ENCODE assay signal across 22 cellular contexts in the genomic region with DNA sequence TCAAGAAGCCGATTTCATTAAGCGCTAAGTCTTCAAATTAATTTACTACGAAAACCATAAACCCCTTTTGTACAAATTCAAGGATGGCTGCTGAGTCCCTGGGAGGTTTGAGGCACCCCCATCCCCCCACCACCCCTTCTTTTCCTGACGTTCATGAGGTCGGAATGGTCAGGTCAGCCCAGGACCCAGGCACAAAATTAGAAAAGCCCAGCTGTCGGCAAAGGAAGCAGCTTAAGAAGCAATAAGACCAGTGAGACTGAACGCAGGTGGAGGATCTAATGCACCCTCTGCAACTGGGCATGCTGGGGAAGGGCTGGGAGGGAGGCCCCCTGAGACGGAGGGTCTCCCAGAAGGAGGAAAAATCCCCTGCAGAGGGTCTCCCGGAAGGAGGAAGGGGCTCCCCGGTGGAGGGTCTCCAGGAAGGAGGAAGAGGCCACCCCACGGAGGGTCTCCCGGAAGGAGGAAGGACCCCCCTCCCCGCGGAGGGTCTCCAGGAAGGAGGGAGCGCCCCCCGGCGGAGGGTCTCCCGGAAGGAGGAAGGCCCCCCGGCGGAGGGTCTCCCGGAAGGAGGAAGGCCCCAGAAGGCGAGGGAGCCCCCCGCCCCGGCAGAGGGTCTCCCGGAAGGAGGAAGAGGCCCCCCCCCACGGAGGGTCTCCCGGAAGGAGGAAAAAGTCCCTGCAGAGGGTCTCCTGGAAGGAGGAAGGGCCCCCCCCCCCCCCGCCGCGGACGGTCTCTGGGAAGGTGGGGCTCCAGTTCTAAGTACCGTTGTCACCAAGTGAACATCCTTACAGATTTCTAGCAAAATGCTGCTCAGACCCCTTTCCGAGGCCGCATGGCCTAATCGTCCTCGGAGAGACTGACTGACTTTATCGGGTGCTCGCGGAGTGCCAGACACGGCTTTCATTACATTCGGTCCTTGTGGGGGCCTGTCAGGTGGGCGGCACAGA.
DNase-seq lines count a peak whose midpoint lies in the region; ATAC-seq lines count a peak whose summit lies in the region.
"Had no signal": no experiment of that assay in that cellular context is flagged by ENCODE, and none has a peak within 500 bp of the region (broad histone marks: within the 10 kb centered on the region; RNA-seq: fewer than 3 reads in every experiment).

No MANE protein-coding gene starts in this region.

- no peak overlapping the region for H3K9ac ChIP-seq in adipocyte (ENCODE audit: low read length)

- H3K4me3 ChIP-seq in adipocyte (ENCODE audit: low read length) (peak overlapping the region; percentile 20), thymus (ENCODE audit: low read length) (no peak overlapping the region)

- H3K9me3 ChIP-seq in adipocyte (ENCODE audit: control insufficient read depth, low read length) (peaks cover 6% of the 10 kb centered on the region), thymus (ENCODE audit: control insufficient read depth) (no peaks in the 10 kb centered on the region)

- peaks cover 12% of the 10 kb centered on the region for H3K27me3 ChIP-seq in adipocyte (replicated peaks; ENCODE audit: control insufficient read depth, insufficient read depth, low read length)
- H3K27me3 ChIP-seq in thymus (ENCODE audit: control insufficient read depth, insufficient read depth): no peaks in the 10 kb centered on the region

- DNase-seq in NCI-H82 (lab: John Stamatoyannopoulos, UW) (peak; percentile 18), NCI-H82 treated with DMSO at 0.1 percent for 48 hours (lab: John Stamatoyannopoulos, UW; ENCODE audit: unreplicated experiment) (no peak), adipocyte (ENCODE audit: low read depth) (no peak), posterior vena cava (ENCODE audit: low spot score) (peak; percentile 55), HUDEP-2 (lab: John Stamatoyannopoulos, UW; ENCODE audit: unreplicated experiment in 76 of 76) (no peak), caudate nucleus (lab: John Stamatoyannopoulos, UW) (no peak)
- DNase-seq: 8988T; CD4-positive, CD25-positive, alpha-beta regulatory T cell; COR-L47; DMS 273 treated with DMSO at 0.1 percent for 48 hours; GF-D8; KG1; NCI-H1105 treated with DMSO at 0.1 percent for 48 hours; NCI-H1694 treated with DMSO at 0.1 percent for 48 hours; NCI-H2107; NCI-H2227 treated with DMSO at 0.1 percent for 48 hours; NCI-H510A treated with DMSO at 0.1 percent for 48 hours; PC-3; RPMI8226; SIG-M5 had no signal

- peak overlapping the region; percentile 46 for H3K27ac ChIP-seq in thymus (ENCODE audit: low read depth)
- no peak overlapping the region for H3K27ac ChIP-seq in caudate nucleus (ENCODE audit: low read depth, low read length)

- no peak for ATAC-seq in GM19463 (IDR thresholded peaks at IDR 0.05; ENCODE audit: unreplicated experiment)
- ATAC-seq: PC-3 had no signal

- WGBS in thymus: 84% methylated on average over 41 of the region's 42 CpGs

- intact Hi-C loops in posterior vena cava (cut with DNase I): no loop called here

- H3K4me1 ChIP-seq in adipocyte (ENCODE audit: control insufficient read depth, insufficient read depth, low read length) (peaks cover 7% of the 10 kb centered on the region), thymus (ENCODE audit: control insufficient read depth, insufficient read depth, low read length) (no peaks in the 10 kb centered on the region)

- no peaks in the 10 kb centered on the region for H3K36me3 ChIP-seq in adipocyte (ENCODE audit: control insufficient read depth, insufficient read depth, low read length, severe bottlenecking)
- H3K36me3 ChIP-seq in thymus (ENCODE audit: control insufficient read depth, insufficient read depth): no peaks in the 10 kb centered on the region

Comparison
In these comparisons a context has a peak if more than half of its experiments do, and no peak if none do; other contexts are left out.
1. DNase-seq: peak in NCI-H82 (single experiment) and posterior vena cava (single experiment); none in NCI-H82 treated with DMSO at 0.1 percent for 48 hours (single experiment), adipocyte (single experiment), HUDEP-2 (0 of 76) and caudate nucleus (0 of 61).